Comparison of ENCODE assay signal across 1 cellular context in genomic region chr19:57559404-57560025, GRCh38.
A peak's percentile ranks its signal among the peaks of the same experiment; 100 is the strongest.
TF ChIP-seq lines count a peak whose summit lies in the region.

TSS of gene ZNF550 (minus strand) at chr19:57559863. CDS start at chr19:57559682, 181 bp downstream.

TF ChIP-seq in HepG2, 621 proteins besides CTCF, POLR2A, EP300 and RAD21 (continued from another document and continues in another):
- TF ChIP-seq ZNF276 (CRISPR knock-in tag; IDR thresholded peaks at IDR 0.05; ENCODE audit: low read depth) (0 out of 2 replicates have a peak, but pooled peaks have one; percentile 39), CBX1 (IDR thresholded peaks at IDR 0.05; ENCODE audit: low read depth) (peak; percentile 30), ZNF362 (CRISPR knock-in tag; IDR thresholded peaks at IDR 0.05; ENCODE audit: borderline replicate concordance) (no peak), ADNP (CRISPR knock-in tag; IDR thresholded peaks at IDR 0.05) (no peak), PAX8 (CRISPR knock-in tag; IDR thresholded peaks at IDR 0.05; ENCODE audit: borderline replicate concordance) (peak; percentile 28; the same call in 1 of the 2 replicates), ZNF720 (CRISPR knock-in tag; IDR thresholded peaks at IDR 0.05) (no peak), DMAP1 (CRISPR knock-in tag; IDR thresholded peaks at IDR 0.05) (peak; percentile 49; the same call in 1 of the 2 replicates), ZNF678 (CRISPR knock-in tag; IDR thresholded peaks at IDR 0.05) (no peak), STAG1 (CRISPR knock-in tag; IDR thresholded peaks at IDR 0.05) (no peak), ZNF792 (CRISPR knock-in tag; IDR thresholded peaks at IDR 0.05) (peak; percentile 54; the same call in 1 of the 2 replicates), ZNF672 (CRISPR knock-in tag; IDR thresholded peaks at IDR 0.05) (no peak), AKNA (CRISPR knock-in tag; IDR thresholded peaks at IDR 0.05; ENCODE audit: borderline replicate concordance) (no peak), CBX5 (CRISPR knock-in tag; IDR thresholded peaks at IDR 0.05; ENCODE audit: borderline replicate concordance) (peak; percentile 52; the same call in 1 of the 2 replicates), ZNF224 (CRISPR knock-in tag; IDR thresholded peaks at IDR 0.05) (no peak), ZNF501 (CRISPR knock-in tag; IDR thresholded peaks at IDR 0.05) (0 out of 2 replicates have a peak, but pooled peaks have one; percentile 29), ZNF275 (CRISPR knock-in tag; IDR thresholded peaks at IDR 0.05; ENCODE audit: borderline replicate concordance) (no peak), ARHGAP35 (CRISPR knock-in tag; IDR thresholded peaks at IDR 0.05; ENCODE audit: borderline replicate concordance) (peak; percentile 67; the same call in 1 of the 2 replicates), TARDBP (CRISPR knock-in tag; IDR thresholded peaks at IDR 0.05) (no peak), SP1 (IDR thresholded peaks at IDR 0.05) (no peak), SP1 (CRISPR knock-in tag; IDR thresholded peaks at IDR 0.05) (peak; percentile 96), YEATS4 (CRISPR knock-in tag; IDR thresholded peaks at IDR 0.05; ENCODE audit: borderline replicate concordance) (peak; percentile 35; the same call in 1 of the 2 replicates), NR2C2 (CRISPR knock-in tag; IDR thresholded peaks at IDR 0.05; ENCODE audit: borderline replicate concordance) (peak; percentile 61; the same call in 1 of the 2 replicates), ELF1 (CRISPR knock-in tag; IDR thresholded peaks at IDR 0.05) (peak; percentile 74; the same call in 1 of the 2 replicates), FOXA3 (CRISPR knock-in tag; IDR thresholded peaks at IDR 0.05) (no peak), ZFY (CRISPR knock-in tag; IDR thresholded peaks at IDR 0.05) (peak; percentile 83), ZNF350 (CRISPR knock-in tag; IDR thresholded peaks at IDR 0.05; ENCODE audit: borderline replicate concordance, low read depth) (peak; percentile 61; the same call in 1 of the 2 replicates), IKZF4 (CRISPR knock-in tag; IDR thresholded peaks at IDR 0.05; ENCODE audit: borderline replicate concordance, low read depth, not compliant biosample characterization) (peak; percentile 66), ZFP41 (CRISPR knock-in tag; IDR thresholded peaks at IDR 0.05; ENCODE audit: borderline replicate concordance) (peak; percentile 33; the same call in 1 of the 2 replicates), USF2 (IDR thresholded peaks at IDR 0.05; ENCODE audit: low read depth, low read length) (no peak), USF2 (CRISPR knock-in tag; IDR thresholded peaks at IDR 0.05; ENCODE audit: borderline replicate concordance) (no peak), ZBTB3 (CRISPR knock-in tag; IDR thresholded peaks at IDR 0.05; ENCODE audit: borderline replicate concordance, low read depth) (peak; percentile 59; the same call in 1 of the 2 replicates), ELF3 (CRISPR knock-in tag; IDR thresholded peaks at IDR 0.05) (peak; percentile 50; the same call in 1 of the 2 replicates), SUZ12 (IDR thresholded peaks at IDR 0.05; ENCODE audit: low read depth, low read length) (peak; percentile 63), THAP11 (CRISPR knock-in tag; IDR thresholded peaks at IDR 0.05) (peak; percentile 100), PHF21A (CRISPR knock-in tag; IDR thresholded peaks at IDR 0.05) (peak; percentile 20; the same call in 1 of the 2 replicates), MAZ (IDR thresholded peaks at IDR 0.05; ENCODE audit: borderline replicate concordance, low read depth, low read length) (no peak; the same call in 1 of the 2 replicates), MAZ (CRISPR knock-in tag; IDR thresholded peaks at IDR 0.05; ENCODE audit: low read depth) (peak; percentile 62; the same call in 1 of the 2 replicates), TCF12 (IDR thresholded peaks at IDR 0.05) (no peak), TCF12 (CRISPR knock-in tag; IDR thresholded peaks at IDR 0.05) (no peak), KLF16 (CRISPR knock-in tag; IDR thresholded peaks at IDR 0.05) (0 out of 4 replicates have a peak, but pooled peaks of 1 of the 2 experiments have one; percentile 74), ZNF296 (CRISPR knock-in tag; conservative IDR thresholded peaks at IDR 0.05) (no peak), ZNF773 (CRISPR knock-in tag; IDR thresholded peaks at IDR 0.05; ENCODE audit: borderline replicate concordance) (no peak), WIZ (CRISPR knock-in tag; IDR thresholded peaks at IDR 0.05) (peak; percentile 40; the same call in 1 of the 2 replicates), SKIL (CRISPR knock-in tag; IDR thresholded peaks at IDR 0.05; ENCODE audit: borderline replicate concordance) (no peak), ZNF317 (CRISPR knock-in tag; IDR thresholded peaks at IDR 0.05) (peak; percentile 48; the same call in 1 of the 2 replicates), KMT2A (CRISPR knock-in tag; IDR thresholded peaks at IDR 0.05) (peak; percentile 76), ZNF891 (CRISPR knock-in tag; IDR thresholded peaks at IDR 0.05) (no peak), ERF (CRISPR knock-in tag; IDR thresholded peaks at IDR 0.05) (peak; percentile 32; the same call in 1 of the 2 replicates), SMAD9 (CRISPR knock-in tag; IDR thresholded peaks at IDR 0.05) (no peak), ZNF883 (CRISPR knock-in tag; IDR thresholded peaks at IDR 0.05; ENCODE audit: not compliant biosample characterization) (peak; percentile 19), SP4 (CRISPR knock-in tag; IDR thresholded peaks at IDR 0.05) (peak; percentile 77), ZNF589 (CRISPR knock-in tag; conservative IDR thresholded peaks at IDR 0.05) (no peak), ZNF768 (CRISPR knock-in tag; IDR thresholded peaks at IDR 0.05) (peak; percentile 22; the same call in 1 of the 2 replicates), ZNF781 (CRISPR knock-in tag; IDR thresholded peaks at IDR 0.05; ENCODE audit: borderline replicate concordance, not compliant biosample characterization) (peak; percentile 75), U2AF2 (IDR thresholded peaks at IDR 0.05; ENCODE audit: low read depth, low read length) (no peak), BATF2 (CRISPR knock-in tag; IDR thresholded peaks at IDR 0.05) (no peak), PAF1 (CRISPR knock-in tag; IDR thresholded peaks at IDR 0.05) (no peak), ZNF709 (CRISPR knock-in tag; IDR thresholded peaks at IDR 0.05) (no peak), SAFB2 (CRISPR knock-in tag; IDR thresholded peaks at IDR 0.05; ENCODE audit: borderline replicate concordance, low read depth) (peak; percentile 76; the same call in 1 of the 2 replicates), CEBPG (CRISPR knock-in tag; IDR thresholded peaks at IDR 0.05) (no peak), ZNF558 (CRISPR knock-in tag; IDR thresholded peaks at IDR 0.05; ENCODE audit: borderline replicate concordance) (0 out of 2 replicates have a peak, but pooled peaks have one; percentile 41)
